ENCODE assay signal across 1 cellular context in genomic region chr9:137459147-137459600, GRCh38.
TF ChIP-seq lines count a peak whose summit lies in the region.

TSS of gene NSMF (minus strand) at chr9:137459334. CDS start at chr9:137459102, 232 bp downstream.

TF ChIP-seq in K562, 482 proteins besides CTCF, POLR2A, EP300 and RAD21 (continued from another document and continues in another):
- no peak for TF ChIP-seq PHB (CRISPR knock-in tag; IDR thresholded peaks at IDR 0.05)
- TF ChIP-seq EWSR1 (IDR thresholded peaks at IDR 0.05; ENCODE audit: borderline replicate concordance, low read depth, partially characterized antibody): no peak
- no peak for TF ChIP-seq CBX5 (IDR thresholded peaks at IDR 0.05; ENCODE audit: borderline replicate concordance, low read depth)
- TF ChIP-seq STAT5A (IDR thresholded peaks at IDR 0.05; ENCODE audit: borderline replicate concordance, low read length): no peak
- TF ChIP-seq CHAMP1 (IDR thresholded peaks at IDR 0.05): no peak
- no peak for TF ChIP-seq ADNP (tag; IDR thresholded peaks at IDR 0.05)
- TF ChIP-seq SRSF3 (IDR thresholded peaks at IDR 0.05; ENCODE audit: insufficient read depth, low read length): no peak
- no peak for TF ChIP-seq SUPT5H (IDR thresholded peaks at IDR 0.05)
- 0 out of 2 replicates have a peak, but pooled peaks have one; percentile 56 for TF ChIP-seq GATAD2B (IDR thresholded peaks at IDR 0.05; ENCODE audit: borderline replicate concordance)
- TF ChIP-seq MTA1 (IDR thresholded peaks at IDR 0.05; ENCODE audit: borderline replicate concordance): no peak
- no peak for TF ChIP-seq GATAD2A (IDR thresholded peaks at IDR 0.05)
- no peak for TF ChIP-seq ZNF766 (CRISPR knock-in tag; conservative IDR thresholded peaks at IDR 0.05)
- no peak for TF ChIP-seq HNRNPUL1 (IDR thresholded peaks at IDR 0.05; ENCODE audit: low read length)
- no peak for TF ChIP-seq GTF3C2 (IDR thresholded peaks at IDR 0.05; ENCODE audit: borderline replicate concordance, extremely low read depth, insufficient read length)
- TF ChIP-seq PML (IDR thresholded peaks at IDR 0.05; ENCODE audit: low read length): no peak; the same call in 1 of the 2 replicates
- no peak for TF ChIP-seq RERE (CRISPR knock-in tag; IDR thresholded peaks at IDR 0.05; ENCODE audit: borderline replicate concordance)
- TF ChIP-seq SP1 (CRISPR knock-in tag; IDR thresholded peaks at IDR 0.05): peak; percentile 86
- TF ChIP-seq ZNF740 (CRISPR knock-in tag; IDR thresholded peaks at IDR 0.05): no peak
- no peak for TF ChIP-seq ZNF740 (tag; IDR thresholded peaks at IDR 0.05)
- TF ChIP-seq SNAPC5 (CRISPR knock-in tag; IDR thresholded peaks at IDR 0.05): no peak
- TF ChIP-seq ZNF24 (IDR thresholded peaks at IDR 0.05): peak; percentile 2; the same call in 1 of the 2 replicates
- no peak for TF ChIP-seq NCOA6 (IDR thresholded peaks at IDR 0.05)
- no peak for TF ChIP-seq RBM34 (IDR thresholded peaks at IDR 0.05; ENCODE audit: borderline replicate concordance, insufficient read depth, low read length)
- no peak for TF ChIP-seq RFX5 (IDR thresholded peaks at IDR 0.05; ENCODE audit: low read depth, low read length)
- no peak for TF ChIP-seq ZNF140 (CRISPR knock-in tag; IDR thresholded peaks at IDR 0.05)
- TF ChIP-seq NCOA2 (IDR thresholded peaks at IDR 0.05; ENCODE audit: partially characterized antibody in 2 of 2): no peak
- no peak for TF ChIP-seq MTA2 (IDR thresholded peaks at IDR 0.05; ENCODE audit: low read depth)
- no peak for TF ChIP-seq ZKSCAN8 (CRISPR knock-in tag; IDR thresholded peaks at IDR 0.05)
- TF ChIP-seq CCNT2 (IDR thresholded peaks at IDR 0.05; ENCODE audit: borderline replicate concordance, extremely low read depth, insufficient read length, low read depth, low read length): peak; percentile 80
- TF ChIP-seq CBFA2T3 (IDR thresholded peaks at IDR 0.05): no peak
- no peak for TF ChIP-seq ZNF274 (IDR thresholded peaks at IDR 0.05; ENCODE audit: borderline replicate concordance, low read depth, low read length)
- TF ChIP-seq ZBTB17 (CRISPR knock-in tag; IDR thresholded peaks at IDR 0.05): no peak
- no peak for TF ChIP-seq CEBPZ (IDR thresholded peaks at IDR 0.05; ENCODE audit: borderline replicate concordance, low read depth, low read length)
- no peak for TF ChIP-seq THRB (CRISPR knock-in tag; conservative IDR thresholded peaks at IDR 0.05)
- no peak for TF ChIP-seq KLF1 (tag; IDR thresholded peaks at IDR 0.05)
- no peak for TF ChIP-seq HNRNPLL (IDR thresholded peaks at IDR 0.05; ENCODE audit: low read depth, low read length, poor library complexity, severe bottlenecking)
- TF ChIP-seq TRIM24 (IDR thresholded peaks at IDR 0.05): no peak
- no peak for TF ChIP-seq SIN3A (IDR thresholded peaks at IDR 0.05; ENCODE audit: borderline replicate concordance in 2 of 2, control insufficient read depth in 1 of 2, low read depth in 2 of 2, low read length in 2 of 2)
- no peak for TF ChIP-seq E4F1 (CRISPR knock-in tag; IDR thresholded peaks at IDR 0.05; ENCODE audit: borderline replicate concordance)
- no peak for TF ChIP-seq FOXK1 (CRISPR knock-in tag; IDR thresholded peaks at IDR 0.05; ENCODE audit: borderline replicate concordance)
- TF ChIP-seq OTX1 (CRISPR knock-in tag; IDR thresholded peaks at IDR 0.05): no peak
- TF ChIP-seq ZNF217 (CRISPR knock-in tag; IDR thresholded peaks at IDR 0.05): no peak
- TF ChIP-seq CBX1 (IDR thresholded peaks at IDR 0.05; ENCODE audit: low read depth): no peak; the same call in 1 of the 2 replicates
- TF ChIP-seq ERF (CRISPR knock-in tag; IDR thresholded peaks at IDR 0.05): peak; percentile 18; the same call in 1 of the 2 replicates
- TF ChIP-seq MLX (CRISPR knock-in tag; conservative IDR thresholded peaks at IDR 0.05): no peak
- TF ChIP-seq ZNF644 (tag; IDR thresholded peaks at IDR 0.05; ENCODE audit: low read depth): no peak
- TF ChIP-seq C11orf30 (IDR thresholded peaks at IDR 0.05; ENCODE audit: low read depth): no peak
- TF ChIP-seq POLR2H (tag; IDR thresholded peaks at IDR 0.05; ENCODE audit: low read depth): no peak
- no peak for TF ChIP-seq RBM15 (IDR thresholded peaks at IDR 0.05; ENCODE audit: insufficient read depth, low read length)
